8 cellular contexts compared by ENCODE assay signal in the genomic region with DNA sequence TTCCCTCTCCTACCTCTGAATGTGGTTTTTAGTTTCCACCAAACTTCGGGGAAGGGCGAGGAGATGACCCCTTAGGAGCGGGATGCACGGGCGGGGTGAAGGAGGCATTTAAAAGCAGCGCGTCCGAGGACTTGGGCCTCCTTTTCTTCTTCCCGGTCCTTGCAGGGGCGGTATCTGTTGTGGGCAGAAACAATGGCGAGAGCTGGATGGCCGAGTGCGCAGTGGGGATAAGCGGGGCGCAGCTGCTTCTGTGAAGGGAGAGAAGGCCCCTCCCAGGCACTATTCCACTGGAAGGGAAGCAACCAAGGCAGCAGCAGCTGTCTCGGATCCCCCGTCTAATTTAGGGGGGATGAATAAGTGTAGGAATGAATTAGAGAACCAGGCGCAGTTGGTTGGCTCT. TPM values are rescaled to one million over a fixed set of nuclear protein-coding genes. Genes with fewer than 3 reads are reported as not detected.
DNase-seq lines count a peak whose midpoint lies in the region; ATAC-seq and TF ChIP-seq lines count a peak whose summit lies in the region.

No MANE protein-coding gene starts in this region.

- H3K4me1 ChIP-seq in SJCRH30 (peaks cover 8% of the 10 kb centered on the region; the same call in 1 of the 2 replicates), body of pancreas (peaks cover 46% of the 10 kb centered on the region)

- TF ChIP-seq CTCF in body of pancreas (IDR thresholded peaks at IDR 0.05): no peak

- H3K36me3 ChIP-seq in SJCRH30 (peaks cover 30% of the 10 kb centered on the region), body of pancreas (replicated peaks in 1 of 2; ENCODE audit: insufficient read depth in 1 of 2, low read depth in 2 of 2) (no peaks in the 10 kb centered on the region)

- H3K9me3 ChIP-seq in SJCRH30 (replicated peaks): no peaks in the 10 kb centered on the region
- no peaks in the 10 kb centered on the region for H3K9me3 ChIP-seq in body of pancreas

- DNase-seq in CMK (ENCODE audit: low read depth) (peak; percentile 33), SJCRH30 (peak; percentile 90 to 92), body of pancreas (peak; percentile 33 to 46 (median 42)), renal cortical epithelial cell (ENCODE audit: low read depth) (peak; percentile 9), NCI-H446 treated with DMSO at 0.1 percent for 48 hours (lab: John Stamatoyannopoulos, UW) (no peak), SKM-1 treated with dmso at 0.1 percent for 144 hours (lab: John Stamatoyannopoulos, UW; ENCODE audit: unreplicated experiment) (no peak)

- peak overlapping the region; percentile 92 for H3K4me3 ChIP-seq in SJCRH30
- H3K4me3 ChIP-seq in body of pancreas: peak overlapping the region; percentile 31 to 84
- H3K4me3 ChIP-seq in iPS-11a (ENCODE audit: low read depth, low read length): peak overlapping the region; percentile 100

- TF ChIP-seq POLR2A in body of pancreas (IDR thresholded peaks at IDR 0.05): no peak

- H3K27ac ChIP-seq in SJCRH30: peak overlapping the region; percentile 90
- peak overlapping the region; percentile 95 to 97 (median 96) for H3K27ac ChIP-seq in body of pancreas

- 0% methylated on average over 18 of the region's 18 CpGs for WGBS in body of pancreas, 2 donors

- intact Hi-C loops in body of pancreas (cut with DNase I): no loop called here

- H3K27me3 ChIP-seq in SJCRH30 (no peaks in the 10 kb centered on the region), body of pancreas (no peaks in the 10 kb centered on the region)

- ATAC-seq in HG03460 (IDR thresholded peaks at IDR 0.05; ENCODE audit: unreplicated experiment) (peak; percentile 13), body of pancreas (no peak)

RNA-seq across cellular contexts. Expression of a gene that starts 0.9 kb away (rescaled TPM):
- 97.3 and 117 TPM in 2 replicates for total RNA-seq in SJCRH30 (2014; rRNA removed; shearing (Covaris generic))
- 10 to 100 TPM; 20.8 to 21.0 TPM for total RNA-seq in body of pancreas
- total RNA-seq in renal cortical epithelial cell: 68.6 and 107 TPM in 2 replicates

Comparison
In these comparisons a context has a peak if more than half of its experiments do, and no peak if none do; other contexts are left out.
1. DNase-seq: peak in CMK (single experiment), SJCRH30 (2 of 2), body of pancreas (4 of 4) and renal cortical epithelial cell (single experiment); none in NCI-H446 treated with DMSO at 0.1 percent for 48 hours (single experiment) and SKM-1 treated with dmso at 0.1 percent for 144 hours (single experiment).
2. Peak in every context shown above with its lines, with median percentiles within 50 percentile points of each other: H3K4me3 ChIP-seq.